ENCODE assay signal across 10 cellular contexts in the genomic region with DNA sequence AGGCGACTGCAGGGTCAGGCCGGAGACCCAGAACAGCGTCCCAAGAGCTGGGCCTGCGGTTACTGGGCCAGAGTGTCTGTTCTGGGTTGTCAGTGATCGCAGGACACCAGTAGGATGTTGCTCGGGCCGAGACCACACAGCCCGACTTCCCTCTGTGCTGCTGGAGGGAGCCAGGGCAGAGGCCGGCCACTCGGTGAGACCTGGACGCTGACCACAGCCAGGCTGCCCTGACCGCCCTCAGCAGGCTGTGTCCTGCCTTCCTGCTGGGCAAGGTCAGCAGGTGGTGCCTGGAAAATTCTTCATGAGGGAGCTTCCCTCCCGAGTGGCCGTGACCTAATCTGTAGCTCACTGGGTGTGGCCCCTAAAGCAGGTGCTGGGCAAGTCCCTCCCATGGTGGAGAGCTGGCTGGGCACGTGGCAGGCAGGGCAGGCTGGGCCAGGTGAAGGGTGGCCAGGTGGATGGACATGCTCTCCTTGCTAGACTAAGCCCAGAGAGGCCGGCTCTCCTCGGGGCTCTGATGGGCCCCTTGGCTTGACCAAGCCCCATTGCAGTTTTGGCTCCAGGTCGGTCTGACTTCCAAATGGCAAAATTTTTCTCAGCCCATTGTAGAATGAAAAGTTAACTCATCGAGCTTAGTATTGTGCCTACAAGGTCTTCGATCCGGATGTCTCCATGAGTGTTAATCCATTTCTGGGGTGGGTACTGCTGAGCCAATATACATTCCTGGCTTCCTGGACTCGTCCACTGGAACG. TPM values are rescaled to one million over a fixed set of nuclear protein-coding genes. Genes with fewer than 3 reads are reported as not detected.
DNase-seq lines count a peak whose midpoint lies in the region; ATAC-seq and TF ChIP-seq lines count a peak whose summit lies in the region.
"Had no signal": no experiment of that assay in that cellular context is flagged by ENCODE, and none has a peak within 500 bp of the region (broad histone marks: within the 10 kb centered on the region; RNA-seq: fewer than 3 reads in every experiment).

No MANE protein-coding gene starts in this region.

- peaks cover 24 to 85% (median 74%) of the 10 kb centered on the region in 6 donors for H3K4me1 ChIP-seq in spleen

- H3K36me3 Mint-ChIP-seq in activated CD4-positive, alpha-beta memory T cell treated with anti-CD3 and anti-CD28 coated beads, Interleukin-2, amount 10 ng/mL, durations not matched to agents 7 days and 5 days (ENCODE audit: low read depth) = peaks cover 15% of the 10 kb centered on the region
- peaks cover 4% of the 10 kb centered on the region for H3K36me3 Mint-ChIP-seq in activated CD4-positive, alpha-beta memory T cell treated with anti-CD3 and anti-CD28 coated beads for 36 hours

- TF ChIP-seq POLR2A in spleen (IDR thresholded peaks at IDR 0.05) = no peak

- no peak for ATAC-seq in HG03025 (IDR thresholded peaks at IDR 0.05; ENCODE audit: low FRiP score, unreplicated experiment)

- POLR2A ChIA-PET in activated CD4-positive, alpha-beta memory T cell treated with anti-CD3 and anti-CD28 coated beads, Interleukin-2, amount 10 ng/mL, durations not matched to agents 7 days and 5 days (lab: Charles Lee) = interaction anchor here (1.0 to 5.0 kb wide), 9 partner anchors 7 to 152 kb away, joined by 3 to 58 read pairs (median 15); partner anchors contain the start of gene MRGBP
- POLR2A ChIA-PET in activated CD4-positive, alpha-beta memory T cell treated with anti-CD3 and anti-CD28 coated beads for 36 hours (lab: Charles Lee) = no interaction called here

- H3K27ac ChIP-seq in spleen = peak overlapping the region in 1 of 8 donors; percentile 59

- no peak overlapping the region for H3K4me3 ChIP-seq in epithelial cell of esophagus (ENCODE audit: low read length)
- peak overlapping the region in 2 of 8 donors; percentile 70 to 91 for H3K4me3 ChIP-seq in spleen

- peaks cover 0 to 45% (median 10%) of the 10 kb centered on the region in 7 donors for H3K27me3 ChIP-seq in spleen (replicated peaks in 1 of 7)

- H3K9me3 Mint-ChIP-seq in activated CD4-positive, alpha-beta memory T cell treated with anti-CD3 and anti-CD28 coated beads, Interleukin-2, amount 10 ng/mL, durations not matched to agents 7 days and 5 days = no peaks in the 10 kb centered on the region
- no peaks in the 10 kb centered on the region for H3K9me3 Mint-ChIP-seq in activated CD4-positive, alpha-beta memory T cell treated with anti-CD3 and anti-CD28 coated beads for 36 hours

- H3K36me3 ChIP-seq in spleen = peaks cover 0 to 5% (median 0%) of the 10 kb centered on the region in 6 donors

- WGBS in spleen, 5 donors = 81 to 93% (median 85%) methylated on average over 13 to 23 of the region's 23 CpGs

- no peak for DNase-seq in activated CD4-positive, alpha-beta memory T cell treated with anti-CD3 and anti-CD28 coated beads, Interleukin-2, amount 10 ng/mL, durations not matched to agents 7 days and 5 days
- no peak for DNase-seq in activated CD4-positive, alpha-beta memory T cell treated with anti-CD3 and anti-CD28 coated beads for 36 hours
- DNase-seq in NCI-H2196 (lab: John Stamatoyannopoulos, UW; ENCODE audit: unreplicated experiment) (peak; percentile 21), epithelial cell of esophagus (ENCODE audit: low read depth) (peak; percentile 18), spleen (peak; percentile 79), NK-92 (lab: John Stamatoyannopoulos, UW; ENCODE audit: unreplicated experiment) (no peak), NOMO-1 (lab: John Stamatoyannopoulos, UW; ENCODE audit: unreplicated experiment in 2 of 2) (no peak)
- DNase-seq: H7, NCI-H524 had no signal

- H3K27me3 Mint-ChIP-seq in activated CD4-positive, alpha-beta memory T cell treated with anti-CD3 and anti-CD28 coated beads, Interleukin-2, amount 10 ng/mL, durations not matched to agents 7 days and 5 days = peaks cover under 1% of the 10 kb centered on the region
- H3K27me3 Mint-ChIP-seq in activated CD4-positive, alpha-beta memory T cell treated with anti-CD3 and anti-CD28 coated beads for 36 hours = no peaks in the 10 kb centered on the region

- peaks cover 60% of the 10 kb centered on the region for H3K4me1 Mint-ChIP-seq in activated CD4-positive, alpha-beta memory T cell treated with anti-CD3 and anti-CD28 coated beads, Interleukin-2, amount 10 ng/mL, durations not matched to agents 7 days and 5 days
- H3K4me1 Mint-ChIP-seq in activated CD4-positive, alpha-beta memory T cell treated with anti-CD3 and anti-CD28 coated beads for 36 hours (ENCODE audit: low read depth) = no peaks in the 10 kb centered on the region

- H3K9me3 ChIP-seq in spleen = no peaks in the 10 kb centered on the region

- peak overlapping the region; percentile 68 for H3K27ac Mint-ChIP-seq in activated CD4-positive, alpha-beta memory T cell treated with anti-CD3 and anti-CD28 coated beads, Interleukin-2, amount 10 ng/mL, durations not matched to agents 7 days and 5 days
- H3K27ac Mint-ChIP-seq in activated CD4-positive, alpha-beta memory T cell treated with anti-CD3 and anti-CD28 coated beads for 36 hours = no peak overlapping the region

- intact Hi-C loops in activated CD4-positive, alpha-beta memory T cell treated with anti-CD3 and anti-CD28 coated beads for 36 hours (cut with micrococcal nuclease) = loop anchor here (10.0 kb wide), 1 partner anchor 281 kb away; the partner anchor contains the start of gene DIDO1
- intact Hi-C loops in spleen (cut with DNase I; ENCODE audit: low total_unique reads) = no loop called here

- TF ChIP-seq CTCF in epithelial cell of esophagus (IDR thresholded peaks at IDR 0.05; ENCODE audit: insufficient read depth, low read depth, low read length, missing control alignments) (no peak), spleen (IDR thresholded peaks at IDR 0.05 in 8 of 11, conservative IDR thresholded peaks at IDR 0.05 in 3 of 11) (no peak)

- peak overlapping the region; percentile 83 for H3K4me3 Mint-ChIP-seq in activated CD4-positive, alpha-beta memory T cell treated with anti-CD3 and anti-CD28 coated beads, Interleukin-2, amount 10 ng/mL, durations not matched to agents 7 days and 5 days
- no peak overlapping the region for H3K4me3 Mint-ChIP-seq in activated CD4-positive, alpha-beta memory T cell treated with anti-CD3 and anti-CD28 coated beads for 36 hours

- CTCF ChIA-PET in activated CD4-positive, alpha-beta memory T cell treated with anti-CD3 and anti-CD28 coated beads, Interleukin-2, amount 10 ng/mL, durations not matched to agents 7 days and 5 days (lab: Charles Lee) = interaction anchor here (1.2 to 2.6 kb wide), 3 partner anchors 20 to 150 kb away, joined by 3 to 9 read pairs (median 5); no protein-coding TSS in a partner anchor
- CTCF ChIA-PET in activated CD4-positive, alpha-beta memory T cell treated with anti-CD3 and anti-CD28 coated beads for 36 hours (lab: Charles Lee) = interaction anchor here (1.0 to 4.0 kb wide), 4 partner anchors 16 to 164 kb away, joined by 3 to 17 read pairs (median 7); no protein-coding TSS in a partner anchor

RNA-seq across cellular contexts. Expression of gene SLCO4A1, which starts 1.9 kb away (rescaled TPM):
- 10 to 100 TPM; 51.5 to 51.7 TPM for total RNA-seq in activated CD4-positive, alpha-beta memory T cell treated with anti-CD3 and anti-CD28 coated beads, Interleukin-2, amount 10 ng/mL, durations not matched to agents 7 days and 5 days
- total RNA-seq in activated CD4-positive, alpha-beta memory T cell treated with anti-CD3 and anti-CD28 coated beads for 36 hours = 10 to 100 TPM; 29.6 to 30.7 TPM
- 10 to 100 TPM in 2 of 7 donors, 1 to 10 TPM in 5; 2.9 to 16.3 (median 7.1) TPM for total RNA-seq in spleen
- 1 to 10 TPM; 4.7 to 7.7 (median 5.9) TPM for polyA plus RNA-seq in spleen

Comparison
In these comparisons a context has a peak if more than half of its experiments do, and no peak if none do; other contexts are left out.
1. DNase-seq: peak in NCI-H2196 (single experiment), epithelial cell of esophagus (single experiment) and spleen (single experiment); none in activated CD4-positive, alpha-beta memory T cell treated with anti-CD3 and anti-CD28 coated beads, Interleukin-2, amount 10 ng/mL, durations not matched to agents 7 days and 5 days (single experiment), activated CD4-positive, alpha-beta memory T cell treated with anti-CD3 and anti-CD28 coated beads for 36 hours (single experiment), NK-92 (single experiment) and NOMO-1 (0 of 2).